In genomic region chr16:51025588-51026290, GRCh38 we compare ENCODE assay signal across 31 cellular contexts.
"Had no signal": no experiment of that assay in that cellular context is flagged by ENCODE, and none has a peak within 500 bp of the region (broad histone marks: within the 10 kb centered on the region; RNA-seq: fewer than 3 reads in every experiment).

No MANE protein-coding gene starts in this region.

- FAIRE-seq: colon, endometrium, endothelial cell of umbilical vein had no signal

- H3K9me3 ChIP-seq: adrenal gland, body of pancreas, gastrocnemius medialis, heart left ventricle had no signal

- H3K36me3 ChIP-seq: adrenal gland, gastrocnemius medialis, heart left ventricle had no signal

- H3K4me3 ChIP-seq: adrenal gland, body of pancreas, gastrocnemius medialis, heart left ventricle had no signal

- ATAC-seq: activated CD4-positive, alpha-beta T cell treated with anti-CD3 and anti-CD28 coated beads for 36 hours; activated CD8-positive, alpha-beta memory T cell treated with anti-CD3 and anti-CD28 coated beads, Interleukin-2, amount 10 ng/mL, durations not matched to agents 7 days and 5 days; activated CD8-positive, alpha-beta T cell treated with anti-CD3 and anti-CD28 coated beads, Interleukin-2, amount 10 ng/mL, durations not matched to agents 7 days and 5 days; activated naive CD8-positive, alpha-beta T cell treated with anti-CD3 and anti-CD28 coated beads, Interleukin-2, amount 50 U/mL, for 24 hours; body of pancreas; esophagus mucosa; foreskin keratinocyte; gastrocnemius medialis; heart left ventricle; T-helper 17 cell had no signal

- DNase-seq: activated CD4-positive, alpha-beta memory T cell treated with anti-CD3 and anti-CD28 coated beads for 36 hours; activated CD4-positive, alpha-beta T cell treated with anti-CD3 and anti-CD28 coated beads for 36 hours; activated CD4-positive, alpha-beta T cell treated with anti-CD3 and anti-CD28 coated beads, Interleukin-2, amount 10 ng/mL, durations not matched to agents 24 days and 14 days; activated CD4-positive, CD25-positive, alpha-beta regulatory T cell; activated CD4-positive, CD25-positive, alpha-beta regulatory T cell treated with anti-CD3 and anti-CD28 coated beads, Interleukin-2, amount 50 U/mL, for 72 hours; activated CD8-positive, alpha-beta memory T cell treated with anti-CD3 and anti-CD28 coated beads, Interleukin-2, amount 10 ng/mL, durations not matched to agents 7 days and 5 days; activated CD8-positive, alpha-beta memory T cell treated with anti-CD3 and anti-CD28 coated beads, Interleukin-2, amount 50 U/mL, for 4 hours; activated CD8-positive, alpha-beta T cell treated with anti-CD3 and anti-CD28 coated beads, Interleukin-2, amount 10 ng/mL, durations not matched to agents 7 days and 5 days; activated effector memory CD4-positive, alpha-beta T cell treated with anti-CD3 and anti-CD28 coated beads, Interleukin-2, amount 50 U/mL, for 16 hours; activated naive CD4-positive, alpha-beta T cell treated with anti-CD3 and anti-CD28 coated beads for 36 hours; activated naive CD8-positive, alpha-beta T cell treated with anti-CD3 and anti-CD28 coated beads for 36 hours; activated naive CD8-positive, alpha-beta T cell treated with anti-CD3 and anti-CD28 coated beads, Interleukin-2, amount 50 U/mL, for 24 hours; activated T-cell treated with anti-CD3 and anti-CD28 coated beads, Interleukin-2, amount 50 U/mL, for 1 hour; activated T-cell treated with anti-CD3 and anti-CD28 coated beads, Interleukin-2, amount 50 U/mL, for 48 hours; adrenal gland; amygdala; aorta; body of pancreas; caudate nucleus; effector CD8-positive, alpha-beta T cell; foreskin keratinocyte; gastrocnemius medialis; glutamatergic neuron; heart left ventricle; T-helper 17 cell; T1000 had no signal

- H3K4me1 ChIP-seq: adrenal gland, body of pancreas, foreskin keratinocyte, gastrocnemius medialis, heart left ventricle had no signal

- H3K27me3 ChIP-seq: adrenal gland, body of pancreas, foreskin keratinocyte, gastrocnemius medialis had no signal

- H3K27ac ChIP-seq: adrenal gland, body of pancreas, epithelial cell of prostate, foreskin keratinocyte, gastrocnemius medialis, heart left ventricle had no signal
